1 cellular context compared by ENCODE assay signal in genomic region chr1:20494609-20495311, GRCh38.
A peak's percentile ranks its signal among the peaks of the same experiment; 100 is the strongest.
TF ChIP-seq lines count a peak whose summit lies in the region.

No MANE protein-coding gene starts in this region.

TF ChIP-seq in H1, 55 proteins besides CTCF, POLR2A, EP300 and RAD21:
- TF ChIP-seq HDAC2 (IDR thresholded peaks at IDR 0.05; ENCODE audit: borderline replicate concordance in 1 of 2, low read depth in 2 of 2, low read length in 2 of 2) (peak in 1 of 2 experiments; percentile 66; a peak in 1 of 4 replicates), BRCA1 (IDR thresholded peaks at IDR 0.05; ENCODE audit: low read depth, low read length) (no peak), KDM1A (IDR thresholded peaks at IDR 0.05; ENCODE audit: borderline replicate concordance, low read length) (peak; percentile 90; the same call in 1 of the 2 replicates), CHD1 (IDR thresholded peaks at IDR 0.05; ENCODE audit: low read depth, low read length) (no peak)
